Comparison of ENCODE assay signal across 10 cellular contexts in genomic region chr10:73534857-73535256, GRCh38.
"Had no signal": no experiment of that assay in that cellular context is flagged by ENCODE, and none has a peak within 500 bp of the region (broad histone marks: within the 10 kb centered on the region; RNA-seq: fewer than 3 reads in every experiment).

No MANE protein-coding gene starts in this region.

- H3K4me3 ChIP-seq: GM23248, HAP-1 had no signal

- H3K4me1 Mint-ChIP-seq: IgD-negative memory B cell had no signal

- H3K9ac ChIP-seq: GM23248, KMS-11 had no signal

- FAIRE-seq: HTR-8/SVneo had no signal

- DNase-seq: GM23248, GOT3, H7, HFFc6, KBM-7 had no signal

- H3K4me2 ChIP-seq: KMS-11 had no signal

- ATAC-seq: HCT116 had no signal

- H3K27ac ChIP-seq: GM23248, KMS-11 had no signal

- H3K27me3 Mint-ChIP-seq: IgD-negative memory B cell had no signal

- H3K27ac Mint-ChIP-seq: HFFc6, IgD-negative memory B cell had no signal

- H2AFZ ChIP-seq: GM23248 had no signal

- H3K9me3 Mint-ChIP-seq: HFFc6, IgD-negative memory B cell had no signal

- H3K4me3 Mint-ChIP-seq: HFFc6, IgD-negative memory B cell had no signal

- H3K9me3 ChIP-seq: HAP-1 had no signal
